2 cellular contexts compared by ENCODE assay signal in the genomic region with DNA sequence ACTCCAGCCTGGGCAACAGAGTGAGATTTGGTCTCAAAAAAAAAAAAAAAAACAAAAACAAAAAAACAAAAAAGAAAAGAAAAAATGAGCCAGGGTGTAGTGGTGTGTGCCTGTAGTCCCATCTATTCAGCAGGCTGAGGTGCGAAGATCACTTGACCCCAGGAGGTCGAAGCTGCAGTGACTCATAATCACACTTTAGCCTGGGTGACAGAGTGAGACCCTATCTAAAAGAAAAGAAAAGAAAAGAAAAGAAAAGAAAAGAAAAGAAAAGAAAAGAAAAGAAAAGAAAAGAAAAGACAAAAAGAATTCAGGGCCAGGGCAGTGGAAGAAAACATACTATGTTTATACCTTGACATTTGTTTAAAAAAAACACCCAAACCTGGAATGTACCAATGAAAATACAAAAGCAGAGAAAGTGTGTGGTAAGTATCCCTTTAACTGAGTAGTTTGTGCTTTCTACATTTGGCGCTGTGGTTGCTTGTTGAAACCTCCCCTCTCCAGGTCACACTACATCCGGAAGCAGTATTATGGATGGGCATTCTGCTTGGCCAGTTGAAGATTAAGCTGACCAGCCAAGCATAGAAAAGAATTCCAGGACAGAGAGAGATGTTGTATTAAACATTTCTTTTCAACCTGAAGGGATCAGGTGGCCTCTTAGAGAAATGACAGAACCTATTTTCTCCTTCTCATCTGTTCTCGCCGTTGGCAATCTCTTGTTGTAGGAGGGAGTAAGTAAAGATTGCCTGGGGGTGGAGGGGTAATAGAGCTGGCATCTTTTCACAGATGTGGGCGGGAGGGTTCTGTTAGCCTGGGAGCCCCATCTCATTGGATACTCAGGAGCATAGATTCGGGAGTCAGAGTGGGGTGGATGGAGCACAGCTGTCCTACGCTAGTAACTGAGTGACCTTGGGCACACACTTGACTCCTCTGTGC.
TF ChIP-seq lines count a peak whose summit lies in the region.

No MANE protein-coding gene starts in this region.

TF ChIP-seq in GM12878, 131 proteins besides CTCF, POLR2A, EP300 and RAD21:
- TF ChIP-seq RFX5 (IDR thresholded peaks at IDR 0.05; ENCODE audit: low read depth, low read length) (no peak), RUNX3 (IDR thresholded peaks at IDR 0.05; ENCODE audit: low read length) (peak; percentile 11; the same call in 1 of the 2 replicates), SMARCA5 (IDR thresholded peaks at IDR 0.05) (no peak), CBX3 (IDR thresholded peaks at IDR 0.05; ENCODE audit: borderline replicate concordance, low read depth) (no peak), FOS (IDR thresholded peaks at IDR 0.05; ENCODE audit: borderline replicate concordance, extremely low read depth, insufficient read length) (no peak), EED (IDR thresholded peaks at IDR 0.05; ENCODE audit: low read depth) (no peak), ZNF384 (IDR thresholded peaks at IDR 0.05; ENCODE audit: borderline replicate concordance, low read depth, low read length) (no peak), SRF (IDR thresholded peaks at IDR 0.05; ENCODE audit: low read depth in 2 of 2, low read length in 2 of 2) (no peak), TAF1 (IDR thresholded peaks at IDR 0.05; ENCODE audit: borderline replicate concordance, low read depth, low read length) (no peak), RBBP5 (conservative IDR thresholded peaks at IDR 0.05) (no peak), SMAD5 (IDR thresholded peaks at IDR 0.05; ENCODE audit: low read depth) (no peak), BMI1 (IDR thresholded peaks at IDR 0.05; ENCODE audit: borderline replicate concordance) (no peak), STAT1 (conservative IDR thresholded peaks at IDR 0.05) (no peak), NR2F1 (conservative IDR thresholded peaks at IDR 0.05) (0 out of 2 replicates have a peak, but pooled peaks have one; percentile 22), ZNF207 (IDR thresholded peaks at IDR 0.05; ENCODE audit: borderline replicate concordance) (no peak)

TF ChIP-seq in HepG2, 621 proteins besides CTCF, POLR2A, EP300 and RAD21:
- TF ChIP-seq, protein P1, sequence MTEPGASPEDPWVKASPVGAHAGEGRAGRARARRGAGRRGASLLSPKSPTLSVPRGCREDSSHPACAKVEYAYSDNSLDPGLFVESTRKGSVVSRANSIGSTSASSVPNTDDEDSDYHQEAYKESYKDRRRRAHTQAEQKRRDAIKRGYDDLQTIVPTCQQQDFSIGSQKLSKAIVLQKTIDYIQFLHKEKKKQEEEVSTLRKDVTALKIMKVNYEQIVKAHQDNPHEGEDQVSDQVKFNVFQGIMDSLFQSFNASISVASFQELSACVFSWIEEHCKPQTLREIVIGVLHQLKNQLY (CRISPR knock-in tag; IDR thresholded peaks at IDR 0.05): no peak
- TF ChIP-seq, protein P2, sequence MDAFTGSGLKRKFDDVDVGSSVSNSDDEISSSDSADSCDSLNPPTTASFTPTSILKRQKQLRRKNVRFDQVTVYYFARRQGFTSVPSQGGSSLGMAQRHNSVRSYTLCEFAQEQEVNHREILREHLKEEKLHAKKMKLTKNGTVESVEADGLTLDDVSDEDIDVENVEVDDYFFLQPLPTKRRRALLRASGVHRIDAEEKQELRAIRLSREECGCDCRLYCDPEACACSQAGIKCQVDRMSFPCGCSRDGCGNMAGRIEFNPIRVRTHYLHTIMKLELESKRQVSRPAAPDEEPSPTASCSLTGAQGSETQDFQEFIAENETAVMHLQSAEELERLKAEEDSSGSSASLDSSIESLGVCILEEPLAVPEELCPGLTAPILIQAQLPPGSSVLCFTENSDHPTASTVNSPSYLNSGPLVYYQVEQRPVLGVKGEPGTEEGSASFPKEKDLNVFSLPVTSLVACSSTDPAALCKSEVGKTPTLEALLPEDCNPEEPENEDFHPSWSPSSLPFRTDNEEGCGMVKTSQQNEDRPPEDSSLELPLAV (CRISPR knock-in tag; conservative IDR thresholded peaks at IDR 0.05; ENCODE audit: low read depth): no peak
- no peak for TF ChIP-seq ZNF230 (CRISPR knock-in tag; IDR thresholded peaks at IDR 0.05)
- TF ChIP-seq CBX2 (IDR thresholded peaks at IDR 0.05; ENCODE audit: low read depth, low read length): no peak
- TF ChIP-seq CBX2 (CRISPR knock-in tag; IDR thresholded peaks at IDR 0.05; ENCODE audit: low read depth): no peak
- TF ChIP-seq SP5 (CRISPR knock-in tag; IDR thresholded peaks at IDR 0.05; ENCODE audit: borderline replicate concordance, low read depth): no peak
- no peak for TF ChIP-seq CHD4 (IDR thresholded peaks at IDR 0.05; ENCODE audit: borderline replicate concordance, low read length)
- no peak for TF ChIP-seq ONECUT2 (CRISPR knock-in tag; IDR thresholded peaks at IDR 0.05)
- no peak for TF ChIP-seq PHF5A (CRISPR knock-in tag; IDR thresholded peaks at IDR 0.05; ENCODE audit: low read depth, unreplicated experiment)
